ENCODE assay signal across 1 cellular context in genomic region chr7:56033671-56034432, GRCh38.
TF ChIP-seq lines count a peak whose summit lies in the region.

No MANE protein-coding gene starts in this region.

TF ChIP-seq in K562, 482 proteins besides CTCF, POLR2A, EP300 and RAD21 (continued from another document):
- TF ChIP-seq SFPQ (IDR thresholded peaks at IDR 0.05; ENCODE audit: low read depth, low read length) (no peak), NR3C1 (CRISPR knock-in tag; IDR thresholded peaks at IDR 0.05) (no peak), PREB (CRISPR knock-in tag; IDR thresholded peaks at IDR 0.05) (no peak), ATF2 (CRISPR knock-in tag; IDR thresholded peaks at IDR 0.05) (no peak), VEZF1 (CRISPR knock-in tag; IDR thresholded peaks at IDR 0.05) (peak; percentile 55), DDX20 (tag; IDR thresholded peaks at IDR 0.05; ENCODE audit: low read depth) (no peak), ZNF512 (tag; IDR thresholded peaks at IDR 0.05) (no peak), NCOA6 (IDR thresholded peaks at IDR 0.05) (no peak), MCM3 (IDR thresholded peaks at IDR 0.05) (no peak), ESRRB (CRISPR knock-in tag; IDR thresholded peaks at IDR 0.05; ENCODE audit: borderline replicate concordance) (no peak), ZNF589 (CRISPR knock-in tag; IDR thresholded peaks at IDR 0.05; ENCODE audit: low read depth) (no peak), ZNF324 (CRISPR knock-in tag; IDR thresholded peaks at IDR 0.05) (no peak), TRIM24 (IDR thresholded peaks at IDR 0.05) (peak; percentile 73 to 76; a peak in 3 of 4 replicates), ARID1B (IDR thresholded peaks at IDR 0.05) (peak; percentile 65), EWSR1 (IDR thresholded peaks at IDR 0.05; ENCODE audit: borderline replicate concordance, low read depth, partially characterized antibody) (no peak), SOX6 (IDR thresholded peaks at IDR 0.05) (peak; percentile 60; the same call in 1 of the 2 replicates), SMARCA5 (IDR thresholded peaks at IDR 0.05) (no peak), RNF219 (CRISPR knock-in tag; IDR thresholded peaks at IDR 0.05) (no peak), CHD2 (IDR thresholded peaks at IDR 0.05; ENCODE audit: low read depth, low read length) (no peak), UBTF (IDR thresholded peaks at IDR 0.05; ENCODE audit: borderline replicate concordance in 1 of 2, low read depth in 2 of 2, low read length in 2 of 2) (peak; percentile 90 to 98; a peak in 3 of 4 replicates), ARID3B (CRISPR knock-in tag; IDR thresholded peaks at IDR 0.05; ENCODE audit: borderline replicate concordance) (no peak), SMARCA4 (IDR thresholded peaks at IDR 0.05) (peak; percentile 71), ZNF124 (CRISPR knock-in tag; IDR thresholded peaks at IDR 0.05) (no peak), RFX5 (IDR thresholded peaks at IDR 0.05; ENCODE audit: low read depth, low read length) (no peak), ZZZ3 (IDR thresholded peaks at IDR 0.05) (no peak), ZNF717 (CRISPR knock-in tag; IDR thresholded peaks at IDR 0.05) (no peak), ETS1 (conservative IDR thresholded peaks at IDR 0.05; ENCODE audit: control insufficient read depth, low read depth, low read length) (no peak), FOXP4 (CRISPR knock-in tag; IDR thresholded peaks at IDR 0.05; ENCODE audit: borderline replicate concordance) (no peak), FOXA3 (CRISPR knock-in tag; conservative IDR thresholded peaks at IDR 0.05 in 1 of 2, IDR thresholded peaks at IDR 0.05 in 1 of 2) (no peak), ZNF707 (CRISPR knock-in tag; conservative IDR thresholded peaks at IDR 0.05) (no peak), TOE1 (IDR thresholded peaks at IDR 0.05; ENCODE audit: borderline replicate concordance) (peak; percentile 34; the same call in 1 of the 2 replicates), TOE1 (CRISPR knock-in tag; IDR thresholded peaks at IDR 0.05; ENCODE audit: borderline replicate concordance, low read depth) (no peak), JUND (IDR thresholded peaks at IDR 0.05; ENCODE audit: borderline replicate concordance, low read depth, low read length) (peak; percentile 83), JUND (tag; IDR thresholded peaks at IDR 0.05; ENCODE audit: borderline replicate concordance, low read depth, low read length) (peak; percentile 17; the same call in 2 of the 3 replicates), SRSF3 (IDR thresholded peaks at IDR 0.05; ENCODE audit: insufficient read depth, low read length) (no peak), HCFC1 (IDR thresholded peaks at IDR 0.05; ENCODE audit: low read depth, low read length) (peak; percentile 31; the same call in 1 of the 2 replicates), ZC3H11A (IDR thresholded peaks at IDR 0.05; ENCODE audit: low read depth, low read length) (no peak), ZNF134 (CRISPR knock-in tag; conservative IDR thresholded peaks at IDR 0.05) (no peak)
